15 cellular contexts compared by ENCODE assay signal in genomic region chr12:78060186-78060585, GRCh38.
DNase-seq lines count a peak whose midpoint lies in the region; ATAC-seq, FAIRE-seq and TF ChIP-seq lines count a peak whose summit lies in the region.
"Had no signal": no experiment of that assay in that cellular context is flagged by ENCODE, and none has a peak within 500 bp of the region (broad histone marks: within the 10 kb centered on the region; RNA-seq: fewer than 3 reads in every experiment).

No MANE protein-coding gene starts in this region.

- whole genome bisulfite sequencing in GM12878 (ENCODE audit: insufficient coverage, insufficient replicate concordance, low lambda C conversion rate, missing lambda C conversion rate), result 67% methylated on average over 1 of the region's 1 CpG

- H3K27ac ChIP-seq in breast epithelium, result no peak overlapping the region
- H3K27ac ChIP-seq in GM12878 (ENCODE audit: control insufficient read depth, insufficient read depth), result no peak overlapping the region
- H3K27ac ChIP-seq: 22Rv1, heart right ventricle had no signal

- no peaks in the 10 kb centered on the region for H4K20me1 ChIP-seq in GM12878 (ENCODE audit: control insufficient read depth, insufficient read depth)

- CTCF ChIA-PET in MCF 10A (lab: Yijun Ruan, JAX) (interaction anchor here (1.0 kb wide), 1 partner anchor 9 kb away, joined by 3 read pairs; no protein-coding TSS in a partner anchor), GM12878 (lab: Yijun Ruan, JAX) (interaction anchor here (0.5 kb wide), 1 partner anchor 312 kb away, joined by 3 read pairs; no protein-coding TSS in a partner anchor)

- no peaks in the 10 kb centered on the region for H3K27me3 ChIP-seq in breast epithelium
- no peaks in the 10 kb centered on the region for H3K27me3 ChIP-seq in GM12878 (replicated peaks in 1 of 2; ENCODE audit: control insufficient read depth in 2 of 2, insufficient read depth in 2 of 2, low read length in 1 of 2)
- H3K27me3 ChIP-seq: heart right ventricle had no signal

- H3K4me1 Mint-ChIP-seq in MCF 10A (ENCODE audit: insufficient read depth, unreplicated experiment), result peaks cover 11% of the 10 kb centered on the region

- H3K79me2 ChIP-seq in GM12878 (ENCODE audit: control insufficient read depth, insufficient read depth, low read length), result no peaks in the 10 kb centered on the region

- H3K4me3 ChIP-seq in breast epithelium, result no peak overlapping the region
- H3K4me3 ChIP-seq in GM12878, result no peak overlapping the region
- H3K4me3 ChIP-seq: heart right ventricle had no signal

- FAIRE-seq in GM12878 (lab: Jason Lieb, UNC), result no peak

- H3K4me3 Mint-ChIP-seq in MCF 10A (ENCODE audit: unreplicated experiment), result no peak overlapping the region
- H3K4me3 Mint-ChIP-seq: T-helper 1 cell treated with Interleukin-12 subunit alpha and Interleukin-12 subunit beta and Interleukin-4 antibody, amounts not matched to agents 30 μg/mL and 1 μg/mL, for 36 hours had no signal

- H3K9ac ChIP-seq in GM12878 (ENCODE audit: control insufficient read depth, insufficient read depth, low read length), result no peak overlapping the region

- in situ Hi-C loops in GM12878 (cut with MboI), result no loop called here

- POLR2A ChIA-PET in MCF 10A (lab: Yijun Ruan, JAX), result no interaction called here
- POLR2A ChIA-PET in GM12878 (lab: Charles Lee), result no interaction called here

- no peak for TF ChIP-seq CTCF in MCF 10A (IDR thresholded peaks at IDR 0.05; ENCODE audit: unreplicated experiment)
- no peak for TF ChIP-seq CTCF in breast epithelium (IDR thresholded peaks at IDR 0.05)
- no peak for TF ChIP-seq CTCF in GM12878 (IDR thresholded peaks at IDR 0.05 in 2 of 3, conservative IDR thresholded peaks at IDR 0.05 in 1 of 3; ENCODE audit: control insufficient read depth in 2 of 3, extremely low read depth in 1 of 3, insufficient read depth in 1 of 3, low read depth in 3 of 3, low read length in 3 of 3)

- BruUV-seq in MCF 10A (replicated peaks; lab: Mats Ljungman, UMichigan) (no TSS peak), GM12878 (replicated peaks; lab: Mats Ljungman, UMichigan) (no TSS peak)

- H3K36me3 ChIP-seq in breast epithelium (no peaks in the 10 kb centered on the region), GM12878 (ENCODE audit: control insufficient read depth in 2 of 2, insufficient read depth in 2 of 2, low read length in 1 of 2) (no peaks in the 10 kb centered on the region)
- H3K36me3 ChIP-seq: heart right ventricle had no signal

- TF ChIP-seq POLR2A in breast epithelium (IDR thresholded peaks at IDR 0.05), result no peak
- TF ChIP-seq POLR2A in GM12878 (IDR thresholded peaks at IDR 0.05; ENCODE audit: low read depth, low read length), result no peak

- no peak overlapping the region for H3K4me2 ChIP-seq in GM12878 (ENCODE audit: control insufficient read depth, insufficient read depth)

- SMC1A ChIA-PET in GM12878 (lab: Charles Lee; ENCODE audit: uncharacterized antibody, unreplicated experiment), result no interaction called here

- no peaks in the 10 kb centered on the region for H3K36me3 Mint-ChIP-seq in MCF 10A (ENCODE audit: insufficient read depth, unreplicated experiment)

- no peaks in the 10 kb centered on the region for H3K27me3 Mint-ChIP-seq in MCF 10A (ENCODE audit: insufficient read depth, unreplicated experiment)

- no peak overlapping the region for H3K27ac Mint-ChIP-seq in MCF 10A (ENCODE audit: low read depth, unreplicated experiment)
- H3K27ac Mint-ChIP-seq: T-helper 1 cell treated with Interleukin-12 subunit alpha and Interleukin-12 subunit beta and Interleukin-4 antibody, amounts not matched to agents 30 μg/mL and 1 μg/mL, for 36 hours had no signal

- DNase-seq in MCF 10A (ENCODE audit: unreplicated experiment) (peak; percentile 5), breast epithelium (ENCODE audit: low spot score in 2 of 2) (no peak), GM12878 (ENCODE audit: low read depth, low spot score) (no peak), hepatic stellate cell (ENCODE audit: low spot score) (peak; percentile 17), SIG-M5 (lab: John Stamatoyannopoulos, UW) (no peak), nucleus accumbens (lab: John Stamatoyannopoulos, UW) (no peak)
- DNase-seq: GF-D8, heart right ventricle, left colon, NCI-H2029 treated with DMSO at 0.1 percent for 48 hours, NCI-H748 treated with DMSO at 0.1 percent for 48 hours had no signal

- no peaks in the 10 kb centered on the region for H3K9me3 Mint-ChIP-seq in MCF 10A (ENCODE audit: unreplicated experiment)
- H3K9me3 Mint-ChIP-seq: T-helper 1 cell treated with Interleukin-12 subunit alpha and Interleukin-12 subunit beta and Interleukin-4 antibody, amounts not matched to agents 30 μg/mL and 1 μg/mL, for 36 hours had no signal

- H3K9me3 ChIP-seq in breast epithelium (no peaks in the 10 kb centered on the region), GM12878 (replicated peaks; ENCODE audit: control insufficient read depth, insufficient read depth, low read length) (no peaks in the 10 kb centered on the region)
- H3K9me3 ChIP-seq: heart right ventricle had no signal

- ATAC-seq in GM12878, result no peak
- ATAC-seq in GM19023 (IDR thresholded peaks at IDR 0.05; ENCODE audit: unreplicated experiment), result no peak
- ATAC-seq in HG03135 (IDR thresholded peaks at IDR 0.05; ENCODE audit: unreplicated experiment), result no peak
- ATAC-seq: heart right ventricle, left colon had no signal

- intact Hi-C loops in MCF 10A (cut with micrococcal nuclease) (no loop called here), breast epithelium (cut with DNase I; ENCODE audit: low total_unique reads) (no loop called here), GM12878 (cut with micrococcal nuclease; ENCODE audit: unreplicated experiment) (no loop called here)

- no peaks in the 10 kb centered on the region for H3K4me1 ChIP-seq in breast epithelium
- no peaks in the 10 kb centered on the region for H3K4me1 ChIP-seq in GM12878 (ENCODE audit: control insufficient read depth, insufficient read depth, low read length)

- no peak overlapping the region for H2AFZ ChIP-seq in GM12878 (ENCODE audit: control insufficient read depth, low read depth, low read length)

- no peak for TF ChIP-seq EP300 in GM12878 (IDR thresholded peaks at IDR 0.05; ENCODE audit: borderline replicate concordance in 1 of 2, control insufficient read depth in 1 of 2, low read depth in 2 of 2, low read length in 2 of 2)

- RAD21 ChIA-PET in GM12878 (lab: Charles Lee; ENCODE audit: unreplicated experiment), result no interaction called here

- TF ChIP-seq RAD21 in GM12878 (IDR thresholded peaks at IDR 0.05; ENCODE audit: insufficient read depth, low read depth, low read length), result no peak

TF ChIP-seq in GM12878, 131 proteins besides CTCF, POLR2A, EP300 and RAD21:
- peak; percentile 8; the same call in 1 of the 2 replicates for TF ChIP-seq RUNX3 (IDR thresholded peaks at IDR 0.05; ENCODE audit: low read length)
- no peak for TF ChIP-seq STAT3 (IDR thresholded peaks at IDR 0.05; ENCODE audit: low read depth, low read length)

Comparison
In these comparisons a context has a peak if more than half of its experiments do, and no peak if none do; other contexts are left out.
1. DNase-seq: peak in MCF 10A (single experiment) and hepatic stellate cell (single experiment); none in breast epithelium (0 of 2), GM12878 (single experiment), SIG-M5 (single experiment) and nucleus accumbens (0 of 56).